In genomic region chr3:180990494-180990893, GRCh38 we compare ENCODE assay signal across 8 cellular contexts. TPM values are rescaled to one million over a fixed set of nuclear protein-coding genes. Genes with fewer than 3 reads are reported as not detected.
DNase-seq lines count a peak whose midpoint lies in the region; ATAC-seq and TF ChIP-seq lines count a peak whose summit lies in the region.

No MANE protein-coding gene starts in this region.

- H3K27me3 ChIP-seq in iPS-20b (ENCODE audit: insufficient read depth, low read length) (no peaks in the 10 kb centered on the region), thoracic aorta (replicated peaks; ENCODE audit: insufficient read depth) (no peaks in the 10 kb centered on the region)

- H3K27me3 Mint-ChIP-seq in activated CD8-positive, alpha-beta memory T cell treated with anti-CD3 and anti-CD28 coated beads, Interleukin-2, amount 10 ng/mL, durations not matched to agents 7 days and 5 days = peaks cover 4% of the 10 kb centered on the region

- H3K27ac Mint-ChIP-seq in activated CD8-positive, alpha-beta memory T cell treated with anti-CD3 and anti-CD28 coated beads, Interleukin-2, amount 10 ng/mL, durations not matched to agents 7 days and 5 days = no peak overlapping the region

- H3K4me1 ChIP-seq in iPS-20b (ENCODE audit: insufficient read depth, low read length) (no peaks in the 10 kb centered on the region; the same call in 1 of the 2 replicates), thoracic aorta (ENCODE audit: control insufficient read depth in 1 of 2, low read depth in 2 of 2) (peaks cover 9 to 27% of the 10 kb centered on the region in 2 donors)

- H3K27ac ChIP-seq in iPS-20b (ENCODE audit: low read length) (no peak overlapping the region), thoracic aorta (peak overlapping the region; percentile 81 to 90)

- peak overlapping the region; percentile 87 for H3K4me3 ChIP-seq in WI38 (ENCODE audit: low read depth, low read length)
- peak overlapping the region; percentile 86 for H3K4me3 ChIP-seq in iPS-20b (ENCODE audit: low read length)
- H3K4me3 ChIP-seq in thoracic aorta = peak overlapping the region; percentile 69

- no peak for TF ChIP-seq CTCF in WI38 (IDR thresholded peaks at IDR 0.05; ENCODE audit: low read depth, low read length)
- TF ChIP-seq CTCF in thoracic aorta (IDR thresholded peaks at IDR 0.05) = no peak

- H3K9me3 Mint-ChIP-seq in activated CD8-positive, alpha-beta memory T cell treated with anti-CD3 and anti-CD28 coated beads, Interleukin-2, amount 10 ng/mL, durations not matched to agents 7 days and 5 days (ENCODE audit: low read depth) = no peaks in the 10 kb centered on the region

- H3K4me1 Mint-ChIP-seq in activated CD8-positive, alpha-beta memory T cell treated with anti-CD3 and anti-CD28 coated beads, Interleukin-2, amount 10 ng/mL, durations not matched to agents 7 days and 5 days = peaks cover 35% of the 10 kb centered on the region

- peak overlapping the region; percentile 76; the same call in 1 of the 2 replicates for H3K9ac ChIP-seq in iPS-20b (ENCODE audit: low read depth, low read length)

- H3K36me3 ChIP-seq in iPS-20b (ENCODE audit: insufficient read depth, low read depth, low read length) (peaks cover 23% of the 10 kb centered on the region), thoracic aorta (peaks cover 8% of the 10 kb centered on the region)

- H3K4me3 Mint-ChIP-seq in activated CD8-positive, alpha-beta memory T cell treated with anti-CD3 and anti-CD28 coated beads, Interleukin-2, amount 10 ng/mL, durations not matched to agents 7 days and 5 days = peak overlapping the region; percentile 88

- H3K9me3 ChIP-seq in iPS-20b (ENCODE audit: insufficient read depth, low read depth, low read length) = no peaks in the 10 kb centered on the region
- no peaks in the 10 kb centered on the region for H3K9me3 ChIP-seq in thoracic aorta

- peaks cover 5% of the 10 kb centered on the region for H3K36me3 Mint-ChIP-seq in activated CD8-positive, alpha-beta memory T cell treated with anti-CD3 and anti-CD28 coated beads, Interleukin-2, amount 10 ng/mL, durations not matched to agents 7 days and 5 days

- CTCF ChIA-PET in activated CD8-positive, alpha-beta memory T cell treated with anti-CD3 and anti-CD28 coated beads, Interleukin-2, amount 10 ng/mL, durations not matched to agents 7 days and 5 days (lab: Charles Lee) = interaction anchor here (0.6 to 1.8 kb wide), 2 partner anchors 78 to 107 kb away, joined by 4 to 6 read pairs; partner anchors contain the start of gene FXR1

- DNase-seq in activated CD8-positive, alpha-beta memory T cell treated with anti-CD3 and anti-CD28 coated beads, Interleukin-2, amount 10 ng/mL, durations not matched to agents 7 days and 5 days = no peak
- no peak for DNase-seq in activated CD8-positive, alpha-beta memory T cell treated with anti-CD3 and anti-CD28 coated beads for 24 hours
- no peak for DNase-seq in thoracic aorta (ENCODE audit: low spot score)
- no peak for DNase-seq in NCI-H748 treated with DMSO at 0.1 percent for 48 hours (lab: John Stamatoyannopoulos, UW)
- DNase-seq in Ammon's horn (ENCODE audit: low spot score) = no peak
- DNase-seq in GDM1 (lab: John Stamatoyannopoulos, UW) = no peak

- ATAC-seq in activated CD8-positive, alpha-beta memory T cell treated with anti-CD3 and anti-CD28 coated beads, Interleukin-2, amount 10 ng/mL, durations not matched to agents 7 days and 5 days = no peak
- ATAC-seq in thoracic aorta (ENCODE audit: insufficient number of reproducible peaks, low FRiP score, low read depth) = no peak

RNA-seq across cellular contexts. Expression of gene DNAJC19, which starts 1.0 kb away (rescaled TPM):
- total RNA-seq in activated CD8-positive, alpha-beta memory T cell treated with anti-CD3 and anti-CD28 coated beads, Interleukin-2, amount 10 ng/mL, durations not matched to agents 7 days and 5 days = 10 to 100 TPM; 44.5 to 55.9 TPM
- total RNA-seq in thoracic aorta = 10 to 100 TPM; 19.4 to 38.0 TPM
